Comparison of ENCODE assay signal across 27 cellular contexts in genomic region chr12:33825986-33826602, GRCh38.
DNase-seq lines count a peak whose midpoint lies in the region; ATAC-seq and TF ChIP-seq lines count a peak whose summit lies in the region.
"Had no signal": no experiment of that assay in that cellular context is flagged by ENCODE, and none has a peak within 500 bp of the region (broad histone marks: within the 10 kb centered on the region; RNA-seq: fewer than 3 reads in every experiment).

No MANE protein-coding gene starts in this region.

- H3K79me2 ChIP-seq in SK-N-SH (ENCODE audit: insufficient read depth) = no peaks in the 10 kb centered on the region
- H3K79me2 ChIP-seq: parathyroid adenoma had no signal

- no peaks in the 10 kb centered on the region for H3K9me2 ChIP-seq in SK-N-SH

- BruUV-seq in A673 (replicated peaks; lab: Mats Ljungman, UMichigan) = no TSS peak

- DNase-seq in SK-N-SH (no peak), NCI-H1436 treated with DMSO at 0.1 percent for 48 hours (lab: John Stamatoyannopoulos, UW) (peak; percentile 64), NCI-H774 (lab: John Stamatoyannopoulos, UW) (peak; percentile 62), inferior parietal cortex (ENCODE audit: extremely low spot score) (no peak), A673 (ENCODE audit: low spot score) (no peak)
- no peak for DNase-seq in activated CD4-positive, alpha-beta T cell treated with anti-CD3 and anti-CD28 coated beads for 1 hour
- DNase-seq: activated CD4-positive, alpha-beta T cell treated with anti-CD3 and anti-CD28 coated beads, Interleukin-2, amount 50 U/mL, for 4 hours; activated naive CD4-positive, alpha-beta T cell; AML-193; CD4-positive, alpha-beta T cell; central memory CD4-positive, alpha-beta T cell; erythroblast; immature natural killer cell; left lung; NCI-H2107; NK-92 treated with Interleukin-12 subunit alpha and Interleukin-12 subunit beta, amount 100 ng/mL, for 24 hours; PC-9; small intestine; stimulated activated naive B cell treated with anti-CD40 and anti-IgM and Interleukin-4, amounts not matched to agents 10 μg/mL and 1 μg/mL and 100 μg/mL, for 72 hours; upper lobe of right lung had no signal

- ATAC-seq in SK-N-SH treated with all-trans-retinoic acid at 6 μM for 48 hours = no peak
- ATAC-seq in GM21447 (IDR thresholded peaks at IDR 0.05; ENCODE audit: unreplicated experiment) = no peak
- ATAC-seq: A549; left lung; Right ventricle myocardium inferior; stimulated activated naive B cell treated with anti-CD40 and anti-IgM and Interleukin-4, amounts not matched to agents 10 μg/mL and 1 μg/mL and 100 μg/mL, for 72 hours; upper lobe of right lung had no signal

- H3K27ac ChIP-seq in SK-N-SH (ENCODE audit: low read depth in 2 of 2, low read length in 1 of 2) (no peak overlapping the region), A673 (ENCODE audit: low read depth, low read length, poor library complexity, severe bottlenecking) (no peak overlapping the region)
- H3K27ac ChIP-seq: A549, left lung, parathyroid adenoma, PC-9, right atrium auricular region, suprapubic skin, upper lobe of right lung had no signal

- H3K9ac ChIP-seq in SK-N-SH = no peak overlapping the region
- H3K9ac ChIP-seq: parathyroid adenoma had no signal

- CTCF ChIA-PET in SK-N-SH (lab: Yijun Ruan, JAX) (no interaction called here), A673 (lab: Charles Lee) (no interaction called here)

- no peak for TF ChIP-seq RAD21 in SK-N-SH (IDR thresholded peaks at IDR 0.05; ENCODE audit: low read length)

- H3K36me3 ChIP-seq in SK-N-SH (replicated peaks in 1 of 2; ENCODE audit: control insufficient read depth in 1 of 2, insufficient read depth in 2 of 2, low read length in 1 of 2) = no peaks in the 10 kb centered on the region
- H3K36me3 ChIP-seq in A673 (ENCODE audit: insufficient read depth, low read length, poor library complexity, severe bottlenecking) = no peaks in the 10 kb centered on the region
- H3K36me3 ChIP-seq: left lung, right atrium auricular region, suprapubic skin, upper lobe of right lung had no signal

- no peaks in the 10 kb centered on the region for H4K20me1 ChIP-seq in SK-N-SH (ENCODE audit: insufficient read depth)

- peak overlapping the region; percentile 43; the same call in 1 of the 2 replicates for H2AFZ ChIP-seq in SK-N-SH (ENCODE audit: low read depth)
- H2AFZ ChIP-seq: parathyroid adenoma, PC-9 had no signal

- TF ChIP-seq CTCF in SK-N-SH (IDR thresholded peaks at IDR 0.05) = no peak
- TF ChIP-seq CTCF in A673 (conservative IDR thresholded peaks at IDR 0.05; ENCODE audit: low read depth, low read length) = no peak

- H3F3A ChIP-seq in SK-N-SH (replicated peaks; ENCODE audit: insufficient read depth) = no peaks in the 10 kb centered on the region

- TF ChIP-seq EP300 in SK-N-SH (IDR thresholded peaks at IDR 0.05; ENCODE audit: borderline replicate concordance in 1 of 2, low read depth in 1 of 2, low read length in 1 of 2) = no peak

- no peaks in the 10 kb centered on the region for H3K27me3 ChIP-seq in SK-N-SH (ENCODE audit: insufficient read depth)
- no peaks in the 10 kb centered on the region for H3K27me3 ChIP-seq in A673 (replicated peaks; ENCODE audit: insufficient read depth, low read depth, low read length, poor library complexity)
- H3K27me3 ChIP-seq: left lung, right atrium auricular region, suprapubic skin, upper lobe of right lung had no signal

- H3K4me2 ChIP-seq in SK-N-SH = no peak overlapping the region
- H3K4me2 ChIP-seq: A549, PC-9 had no signal

- intact Hi-C loops in A673 (cut with micrococcal nuclease; ENCODE audit: unreplicated experiment) = no loop called here

- H3K9me3 ChIP-seq in SK-N-SH (no peaks in the 10 kb centered on the region), A673 (ENCODE audit: low read depth, low read length, poor library complexity, severe bottlenecking) (peaks cover 23% of the 10 kb centered on the region)
- H3K9me3 ChIP-seq: A549, right atrium auricular region, upper lobe of right lung had no signal

- POLR2A ChIA-PET in SK-N-SH (lab: Yijun Ruan, JAX) = no interaction called here
- POLR2A ChIA-PET in A673 (lab: Charles Lee; ENCODE audit: low non-redundant PET) = no interaction called here

- no peaks in the 10 kb centered on the region for H3K4me1 ChIP-seq in SK-N-SH (ENCODE audit: control insufficient read depth in 1 of 2, insufficient read depth in 2 of 2, low read depth in 1 of 2, low read length in 1 of 2)
- no peaks in the 10 kb centered on the region for H3K4me1 ChIP-seq in A673 (ENCODE audit: insufficient read depth, low read length, poor library complexity, severe bottlenecking)
- H3K4me1 ChIP-seq: A549, left lung, parathyroid adenoma, right atrium auricular region, suprapubic skin, upper lobe of right lung had no signal

- WGBS in SK-N-SH (ENCODE audit: low lambda C conversion rate) = 2% methylated on average over 2 of the region's 2 CpGs

- H3K4me3 ChIP-seq in SK-N-SH (ENCODE audit: low read depth in 2 of 2, low read length in 1 of 2) (no peak overlapping the region), A673 (ENCODE audit: low read depth, low read length, poor library complexity, severe bottlenecking) (no peak overlapping the region)
- H3K4me3 ChIP-seq: A549, left lung, PC-9, right atrium auricular region, suprapubic skin, upper lobe of right lung had no signal

TF ChIP-seq in SK-N-SH, 30 proteins besides CTCF, POLR2A, EP300 and RAD21:
- TF ChIP-seq MEF2A (IDR thresholded peaks at IDR 0.05; ENCODE audit: borderline replicate concordance, low read depth) (no peak), SMC3 (IDR thresholded peaks at IDR 0.05; ENCODE audit: low read depth, low read length) (no peak), MAX (IDR thresholded peaks at IDR 0.05; ENCODE audit: low read depth) (no peak), FOXJ3 (CRISPR knock-in tag; IDR thresholded peaks at IDR 0.05) (no peak)

TF ChIP-seq in SK-N-SH treated with all-trans-retinoic acid at 6 μM for 48 hours, 23 proteins besides CTCF, POLR2A, EP300 and RAD21:
- TF ChIP-seq PPARA (CRISPR knock-in tag; IDR thresholded peaks at IDR 0.05; ENCODE audit: borderline replicate concordance) (no peak), ZNF8 (CRISPR knock-in tag; IDR thresholded peaks at IDR 0.05) (no peak), ZFP3 (CRISPR knock-in tag; IDR thresholded peaks at IDR 0.05) (no peak)

Comparison
In these comparisons a context has a peak if more than half of its experiments do, and no peak if none do; other contexts are left out.
1. DNase-seq: peak in NCI-H1436 treated with DMSO at 0.1 percent for 48 hours (single experiment) and NCI-H774 (single experiment); none in SK-N-SH (single experiment), inferior parietal cortex (single experiment), A673 (single experiment) and activated CD4-positive, alpha-beta T cell treated with anti-CD3 and anti-CD28 coated beads for 1 hour (single experiment).